Comparison of ENCODE assay signal across 1 cellular context in genomic region chr15:63196846-63197245, GRCh38.
TF ChIP-seq lines count a peak whose summit lies in the region.

No MANE protein-coding gene starts in this region.

TF ChIP-seq in GM23338, 12 proteins besides CTCF, POLR2A, EP300 and RAD21 (continued from another document):
- no peak for TF ChIP-seq ZNF462 (CRISPR knock-in tag; IDR thresholded peaks at IDR 0.05)
- no peak for TF ChIP-seq CREB1 (CRISPR knock-in tag; IDR thresholded peaks at IDR 0.05; ENCODE audit: low read depth)
